ENCODE assay signal across 25 cellular contexts in genomic region chr14:98775892-98776291, GRCh38.
"Had no signal": no experiment of that assay in that cellular context is flagged by ENCODE, and none has a peak within 500 bp of the region (broad histone marks: within the 10 kb centered on the region; RNA-seq: fewer than 3 reads in every experiment).

No MANE protein-coding gene starts in this region.

- DNase-seq: naive B cell; naive thymus-derived CD8-positive, alpha-beta T cell; occipital lobe; ovary; posterior cingulate gyrus; psoas muscle; right cardiac atrium; sigmoid colon; small intestine; stimulated activated CD4-positive, alpha-beta T cell treated with anti-CD3 and anti-CD28 coated beads, Interleukin-15, amount 100 ng/mL, for 24 hours; stimulated activated CD4-positive, alpha-beta T cell treated with anti-CD3 and anti-CD28 coated beads, Interleukin-2, amount 100 ng/mL, for 24 hours; stimulated activated CD4-positive, alpha-beta T cell treated with anti-CD3 and anti-CD28 coated beads, Interleukin-2, amount 100 ng/mL, for 48 hours; stimulated activated CD4-positive, alpha-beta T cell treated with anti-CD3 and anti-CD28 coated beads, Interleukin-4, amount 100 ng/mL, for 24 hours; stimulated activated naive B cell treated with anti-CD40 and anti-IgM and Interleukin-4, amounts not matched to agents 10 μg/mL and 1 μg/mL and 100 μg/mL, for 72 hours; stimulated activated naive CD4-positive, alpha-beta T cell treated with Interleukin-2 at 50 U/mL for 16 hours; stomach; tibial artery; transverse colon; upper lobe of right lung; uterus had no signal

- H3K27ac ChIP-seq: neural progenitor cell, ovary, parathyroid adenoma, psoas muscle, sigmoid colon, stomach, thoracic aorta, tibial artery, transverse colon, upper lobe of right lung, uterus had no signal

- H3K27me3 ChIP-seq: neural progenitor cell, ovary, sigmoid colon, stomach, tibial artery, transverse colon, upper lobe of right lung, uterus had no signal

- H3K36me3 ChIP-seq: neural progenitor cell, ovary, sigmoid colon, stomach, thoracic aorta, tibial artery, transverse colon, upper lobe of right lung, uterus had no signal

- H3K9me3 ChIP-seq: ovary, psoas muscle, sigmoid colon, stomach, thoracic aorta, tibial artery, transverse colon, upper lobe of right lung, uterus had no signal

- H3K4me1 ChIP-seq: neural progenitor cell, parathyroid adenoma, psoas muscle, sigmoid colon, stomach, tibial artery, transverse colon, upper lobe of right lung, uterus had no signal

- H3K4me3 ChIP-seq: neural progenitor cell, ovary, psoas muscle, sigmoid colon, stomach, thoracic aorta, tibial artery, transverse colon, upper lobe of right lung, uterus had no signal

- ATAC-seq: naive thymus-derived CD8-positive, alpha-beta T cell; natural killer cell treated with Interleukin-12 subunit alpha and Interleukin-12 subunit beta and Interleukin-15 and Interleukin-18, amount 100 ng/mL, for 72 hours; right cardiac atrium; stimulated activated effector memory CD8-positive, alpha-beta T cell treated with anti-CD3 and anti-CD28 coated beads, Interleukin-12 subunit alpha, Interleukin-12 subunit beta, amount 100 ng/mL, for 72 hours; stimulated activated naive B cell treated with anti-CD40 and anti-IgM and Interleukin-4, amounts not matched to agents 10 μg/mL and 1 μg/mL and 100 μg/mL, for 72 hours; upper lobe of right lung had no signal
